ENCODE assay signal across 8 cellular contexts in genomic region chr5:132103380-132103951, GRCh38. TPM values are rescaled to one million over a fixed set of nuclear protein-coding genes. Genes with fewer than 3 reads are reported as not detected.
DNase-seq lines count a peak whose midpoint lies in the region; ATAC-seq and TF ChIP-seq lines count a peak whose summit lies in the region.

No MANE protein-coding gene starts in this region.

- ATAC-seq in HG03066 (IDR thresholded peaks at IDR 0.05; ENCODE audit: low read depth, unreplicated experiment) = peak; percentile 71

- no peak overlapping the region for H2AK5ac ChIP-seq in H9 (ENCODE audit: insufficient read length, low read length)

- peaks cover 3% of the 10 kb centered on the region for H3K9me3 Mint-ChIP-seq in activated naive CD4-positive, alpha-beta T cell treated with anti-CD3 and anti-CD28 coated beads, Interleukin-2, amount 10 ng/mL, durations not matched to agents 7 days and 5 days
- H3K9me3 Mint-ChIP-seq in H9 = peaks cover 0 to 2% of the 10 kb centered on the region in 2 experiments; a peak in 1 of 5 replicates

- H4K8ac ChIP-seq in H9 (replicated peaks; ENCODE audit: insufficient read length, low read depth, low read length) = no peak overlapping the region

- peaks cover 12% of the 10 kb centered on the region for H3K36me3 Mint-ChIP-seq in activated naive CD4-positive, alpha-beta T cell treated with anti-CD3 and anti-CD28 coated beads, Interleukin-2, amount 10 ng/mL, durations not matched to agents 7 days and 5 days
- H3K36me3 Mint-ChIP-seq in H9 (ENCODE audit: insufficient read depth in 1 of 3, low read depth in 3 of 3) = no peaks in the 10 kb centered on the region

- no peaks in the 10 kb centered on the region for H4K20me1 ChIP-seq in H9 (ENCODE audit: control insufficient read depth, insufficient read depth, insufficient read length)

- no peak overlapping the region for H3K56ac ChIP-seq in H9 (ENCODE audit: insufficient read length, low read depth, low read length)

- H3K14ac ChIP-seq in H9 (ENCODE audit: insufficient read depth, low read length) = no peak overlapping the region

- no peak overlapping the region for H3K4ac ChIP-seq in H9 (ENCODE audit: low read depth, low read length)

- H3K79me2 ChIP-seq in H9 (ENCODE audit: insufficient read depth, low read length) = no peaks in the 10 kb centered on the region

- no peak overlapping the region for H3K18ac ChIP-seq in H9 (ENCODE audit: insufficient read length, low read depth, low read length)

- H3K27me3 ChIP-seq in left ventricle myocardium inferior (ENCODE audit: low read depth) (peaks cover 3% of the 10 kb centered on the region), H9 (ENCODE audit: insufficient read depth, low read length) (no peaks in the 10 kb centered on the region)

- H3K36me3 ChIP-seq in left ventricle myocardium inferior = no peaks in the 10 kb centered on the region

- H3K9me3 ChIP-seq in left ventricle myocardium inferior (replicated peaks) = no peaks in the 10 kb centered on the region
- H3K9me3 ChIP-seq in H9 (ENCODE audit: control insufficient read depth, low read depth, low read length) = no peaks in the 10 kb centered on the region

- H3T11ph ChIP-seq in H9 (ENCODE audit: low read length) = no peak overlapping the region

- no peak overlapping the region for H2BK15ac ChIP-seq in H9 (ENCODE audit: low read depth, low read length)

- H3K23ac ChIP-seq in H9 (ENCODE audit: insufficient read length, low read depth, low read length) = no peak overlapping the region

- H2BK20ac ChIP-seq in H9 (ENCODE audit: low read depth, low read length, poor library complexity, severe bottlenecking) = no peak overlapping the region

- TF ChIP-seq CTCF in left ventricle myocardium inferior (IDR thresholded peaks at IDR 0.05; ENCODE audit: borderline replicate concordance) = no peak
- TF ChIP-seq CTCF in H9 (conservative IDR thresholded peaks at IDR 0.05) = no peak

- CTCF ChIA-PET in activated naive CD4-positive, alpha-beta T cell treated with anti-CD3 and anti-CD28 coated beads, Interleukin-2, amount 10 ng/mL, durations not matched to agents 7 days and 5 days (lab: Charles Lee) = no interaction called here

- H2BK5ac ChIP-seq in H9 (ENCODE audit: insufficient read length, low read length) = no peak overlapping the region

- H3K4me2 ChIP-seq in H9 (ENCODE audit: insufficient read depth, insufficient read length, low read length) = no peak overlapping the region

- no peaks in the 10 kb centered on the region for H3K79me1 ChIP-seq in H9 (ENCODE audit: insufficient read depth, low read depth, low read length, poor library complexity, severe bottlenecking)

- no peak overlapping the region for H3K4me3 ChIP-seq in left ventricle myocardium inferior

- H3K4me3 Mint-ChIP-seq in activated naive CD4-positive, alpha-beta T cell treated with anti-CD3 and anti-CD28 coated beads, Interleukin-2, amount 10 ng/mL, durations not matched to agents 7 days and 5 days = peak overlapping the region; percentile 16
- H3K4me3 Mint-ChIP-seq in H9 = no peak overlapping the region

- intact Hi-C loops in left ventricle myocardium inferior (cut with micrococcal nuclease) = no loop called here

- H3K9ac ChIP-seq in H9 (ENCODE audit: extremely low read depth, insufficient read length, low read length) = no peak overlapping the region

- no peak overlapping the region for H4K5ac ChIP-seq in H9 (ENCODE audit: insufficient read length, low read depth, low read length)

- H3K4me1 ChIP-seq in left ventricle myocardium inferior (peaks cover 21% of the 10 kb centered on the region), H9 (ENCODE audit: insufficient read depth, low read length) (no peaks in the 10 kb centered on the region)

- peak overlapping the region; percentile 48 for H3K27ac ChIP-seq in left ventricle myocardium inferior (replicated peaks)
- no peak overlapping the region for H3K27ac ChIP-seq in H9 (ENCODE audit: insufficient read length, low read depth, low read length)

- H2BK120ac ChIP-seq in H9 (ENCODE audit: low read depth, low read length, poor library complexity, severe bottlenecking) = no peak overlapping the region

- H2AFZ ChIP-seq in H9 (ENCODE audit: low read length) = no peak overlapping the region

- H3K4me1 Mint-ChIP-seq in activated naive CD4-positive, alpha-beta T cell treated with anti-CD3 and anti-CD28 coated beads, Interleukin-2, amount 10 ng/mL, durations not matched to agents 7 days and 5 days = peaks cover 78% of the 10 kb centered on the region
- no peaks in the 10 kb centered on the region for H3K4me1 Mint-ChIP-seq in H9

- H3K23me2 ChIP-seq in H9 (ENCODE audit: insufficient read length, low read depth, low read length, poor library complexity, severe bottlenecking) = no peaks in the 10 kb centered on the region

- H3K27me3 Mint-ChIP-seq in activated naive CD4-positive, alpha-beta T cell treated with anti-CD3 and anti-CD28 coated beads, Interleukin-2, amount 10 ng/mL, durations not matched to agents 7 days and 5 days = peaks cover 4% of the 10 kb centered on the region
- no peaks in the 10 kb centered on the region; the same call in 1 of the 2 replicates for H3K27me3 Mint-ChIP-seq in H9 (ENCODE audit: low read depth)

- no peak overlapping the region for H4K91ac ChIP-seq in H9 (ENCODE audit: insufficient read length, low read depth, low read length)

- H3K27ac Mint-ChIP-seq in activated naive CD4-positive, alpha-beta T cell treated with anti-CD3 and anti-CD28 coated beads, Interleukin-2, amount 10 ng/mL, durations not matched to agents 7 days and 5 days = peak overlapping the region; percentile 92
- no peak overlapping the region; a peak in 1 of 7 replicates for H3K27ac Mint-ChIP-seq in H9

- peak; percentile 13 to 44 (median 42) for DNase-seq in activated CD4-positive, CD25-positive, alpha-beta regulatory T cell (lab: John Stamatoyannopoulos, UW)
- DNase-seq in activated CD4-positive, CD25-positive, alpha-beta regulatory T cell treated with anti-CD3 and anti-CD28 coated beads, Interleukin-2, amount 50 U/mL, for 72 hours = no peak
- DNase-seq in RPMI8226 = peak; percentile 88
- peak; percentile 83 for DNase-seq in activated naive CD4-positive, alpha-beta T cell treated with anti-CD3 and anti-CD28 coated beads, Interleukin-2, amount 10 ng/mL, durations not matched to agents 7 days and 5 days
- DNase-seq in left ventricle myocardium inferior = peak; percentile 76
- peak; percentile 44 to 53 for DNase-seq in stimulated activated CD4-positive, alpha-beta T cell treated with anti-CD3 and anti-CD28 coated beads, Interleukin-15, amount 100 ng/mL, for 1 hour (ENCODE audit: low read depth in 1 of 2, low spot score in 1 of 2)
- no peak for DNase-seq in H9

- H2BK12ac ChIP-seq in H9 (ENCODE audit: insufficient read length, low read depth, low read length) = no peak overlapping the region

RNA-seq across cellular contexts. Expression of gene CSF2, which starts 29.9 kb away (rescaled TPM):
- total RNA-seq in left ventricle myocardium inferior (not detected), H9 (2021) (not detected in 2 replicates)

RNA-seq across cellular contexts. Expression of gene IL3, which starts 43.0 kb away (rescaled TPM):
- total RNA-seq in left ventricle myocardium inferior = not detected
- total RNA-seq in H9 (2021) = not detected in 2 replicates

Comparison
In these comparisons a context has a peak if more than half of its experiments do, and no peak if none do; other contexts are left out.
1. DNase-seq: peak in activated CD4-positive, CD25-positive, alpha-beta regulatory T cell (4 of 4), RPMI8226 (single experiment), activated naive CD4-positive, alpha-beta T cell treated with anti-CD3 and anti-CD28 coated beads, Interleukin-2, amount 10 ng/mL, durations not matched to agents 7 days and 5 days (single experiment), left ventricle myocardium inferior (single experiment) and stimulated activated CD4-positive, alpha-beta T cell treated with anti-CD3 and anti-CD28 coated beads, Interleukin-15, amount 100 ng/mL, for 1 hour (2 of 2); none in activated CD4-positive, CD25-positive, alpha-beta regulatory T cell treated with anti-CD3 and anti-CD28 coated beads, Interleukin-2, amount 50 U/mL, for 72 hours (single experiment) and H9 (single experiment).